ENCODE assay signal across 12 cellular contexts in the genomic region with DNA sequence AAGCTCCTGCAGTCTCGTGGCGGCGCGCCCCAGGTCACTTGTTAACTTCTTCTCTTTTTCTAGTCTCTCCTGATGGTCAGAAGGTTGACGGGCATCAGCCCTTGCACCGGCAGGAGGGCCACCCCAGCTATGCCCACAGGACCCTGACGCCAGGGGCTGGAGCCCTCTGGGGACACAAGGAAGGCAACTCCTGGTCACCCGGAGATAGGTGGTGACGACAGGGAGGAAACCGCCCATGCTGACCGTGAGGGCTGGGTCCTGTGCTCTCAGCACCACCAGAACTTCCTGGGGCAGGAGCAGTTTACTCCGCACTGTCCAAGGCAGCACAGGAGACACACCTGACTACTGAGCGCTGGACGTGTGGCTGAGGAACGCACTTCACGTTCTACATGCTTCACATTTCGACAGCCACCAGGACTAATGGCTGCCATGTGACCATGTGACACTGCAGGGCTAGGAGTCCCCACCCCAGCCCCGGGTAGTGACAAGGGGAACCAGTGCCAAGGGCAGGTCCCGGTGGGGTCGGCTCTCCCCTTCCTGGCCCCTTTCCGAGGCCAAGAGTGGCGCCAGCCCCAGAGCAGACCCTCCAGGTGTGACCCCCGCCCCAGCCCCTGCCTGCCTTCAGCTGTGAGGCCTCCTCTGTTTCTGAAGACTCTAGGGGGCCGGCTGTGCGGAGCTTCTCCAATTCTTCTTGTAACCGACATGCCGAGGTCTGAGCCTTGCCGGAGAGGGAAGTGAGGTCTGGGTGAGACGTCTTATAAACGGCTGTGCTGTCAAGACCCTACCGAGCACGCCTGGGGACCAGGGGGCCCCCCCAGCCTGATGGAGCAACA. TPM values are rescaled to one million over a fixed set of nuclear protein-coding genes. Genes with fewer than 3 reads are reported as not detected.
DNase-seq lines count a peak whose midpoint lies in the region; ATAC-seq, FAIRE-seq and TF ChIP-seq lines count a peak whose summit lies in the region.
"Had no signal": no experiment of that assay in that cellular context is flagged by ENCODE, and none has a peak within 500 bp of the region (broad histone marks: within the 10 kb centered on the region; RNA-seq: fewer than 3 reads in every experiment).

No MANE protein-coding gene starts in this region.

- no peaks in the 10 kb centered on the region for H3K79me2 ChIP-seq in GM12878 (ENCODE audit: control insufficient read depth, insufficient read depth, low read length)

- no TSS peak for BruUV-seq in GM12878 (replicated peaks; lab: Mats Ljungman, UMichigan)

- peaks cover 14% of the 10 kb centered on the region for H3K36me3 Mint-ChIP-seq in activated CD4-positive, alpha-beta T cell treated with anti-CD3 and anti-CD28 coated beads, Interleukin-2, amount 10 ng/mL, durations not matched to agents 24 days and 14 days (ENCODE audit: low read depth)

- no peak overlapping the region for H3K27ac Mint-ChIP-seq in activated CD4-positive, alpha-beta T cell treated with anti-CD3 and anti-CD28 coated beads, Interleukin-2, amount 10 ng/mL, durations not matched to agents 24 days and 14 days
- H3K27ac Mint-ChIP-seq: activated naive CD4-positive, alpha-beta T cell treated with anti-CD3 and anti-CD28 coated beads for 36 hours; GM23338; T-helper 1 cell treated with Interleukin-12 subunit alpha and Interleukin-12 subunit beta and Interleukin-4 antibody, amounts not matched to agents 30 μg/mL and 1 μg/mL, for 36 hours had no signal

- in situ Hi-C loops in GM12878 (cut with MboI) = loop anchor here (5.0 kb wide), 1 partner anchor 78 kb away; no protein-coding TSS in a partner anchor

- H3K27me3 ChIP-seq in GM12878 (replicated peaks in 1 of 2; ENCODE audit: control insufficient read depth in 2 of 2, insufficient read depth in 2 of 2, low read length in 1 of 2) (no peaks in the 10 kb centered on the region), lower lobe of right lung (ENCODE audit: low read depth) (no peaks in the 10 kb centered on the region), tibial artery (no peaks in the 10 kb centered on the region)

- H3K4me3 Mint-ChIP-seq in activated CD4-positive, alpha-beta T cell treated with anti-CD3 and anti-CD28 coated beads, Interleukin-2, amount 10 ng/mL, durations not matched to agents 24 days and 14 days = no peak overlapping the region
- H3K4me3 Mint-ChIP-seq: activated naive CD4-positive, alpha-beta T cell treated with anti-CD3 and anti-CD28 coated beads for 36 hours; GM23338; T-helper 1 cell treated with Interleukin-12 subunit alpha and Interleukin-12 subunit beta and Interleukin-4 antibody, amounts not matched to agents 30 μg/mL and 1 μg/mL, for 36 hours had no signal

- H3K4me3 ChIP-seq in GM12878 = no peak overlapping the region
- no peak overlapping the region for H3K4me3 ChIP-seq in lower lobe of right lung
- H3K4me3 ChIP-seq in tibial artery = peak overlapping the region; percentile 32 to 37
- H3K4me3 ChIP-seq: GM23338 had no signal

- peaks cover 13% of the 10 kb centered on the region for H3K4me1 Mint-ChIP-seq in activated CD4-positive, alpha-beta T cell treated with anti-CD3 and anti-CD28 coated beads, Interleukin-2, amount 10 ng/mL, durations not matched to agents 24 days and 14 days

- TF ChIP-seq RAD21 in GM12878 (IDR thresholded peaks at IDR 0.05; ENCODE audit: insufficient read depth, low read depth, low read length) = no peak

- intact Hi-C loops in activated CD4-positive, alpha-beta T cell treated with anti-CD3 and anti-CD28 coated beads, Interleukin-2, amount 10 ng/mL, durations not matched to agents 24 days and 14 days (cut with micrococcal nuclease) = loop anchor here (5.0 kb wide), 1 partner anchor 43 kb away; a partner anchor contains a TSS
- intact Hi-C loops in GM12878 (cut with micrococcal nuclease; ENCODE audit: unreplicated experiment) = no loop called here
- intact Hi-C loops in lower lobe of right lung (cut with DNase I) = no loop called here
- intact Hi-C loops in tibial artery (cut with DNase I; ENCODE audit: low total_unique reads) = loop anchor here (5.0 kb wide), 1 partner anchor 38 kb away; no protein-coding TSS in a partner anchor

- CTCF ChIA-PET in GM12878 (lab: Yijun Ruan, JAX) = interaction anchor here (0.6 to 1.1 kb wide), 2 partner anchors 381 to 1618 kb away, joined by 3 read pairs; no protein-coding TSS in a partner anchor

- no peak for ATAC-seq in GM12878
- ATAC-seq in lower lobe of right lung = no peak
- ATAC-seq in GM18858 (IDR thresholded peaks at IDR 0.05; ENCODE audit: unreplicated experiment) = no peak
- ATAC-seq: GM23338 had no signal

- POLR2A ChIA-PET in GM12878 (lab: Charles Lee) = interaction anchor here (1.3 kb wide), 1 partner anchor 10 kb away, joined by 4 read pairs; no protein-coding TSS in a partner anchor

- 75% methylated on average over 28 of the region's 32 CpGs for WGBS in GM12878 (ENCODE audit: insufficient coverage, insufficient replicate concordance, low lambda C conversion rate, missing lambda C conversion rate)

- H2AFZ ChIP-seq in GM12878 (ENCODE audit: control insufficient read depth, low read depth, low read length) = no peak overlapping the region
- H2AFZ ChIP-seq: GM23338 had no signal

- no peaks in the 10 kb centered on the region for H4K20me1 ChIP-seq in GM12878 (ENCODE audit: control insufficient read depth, insufficient read depth)

- no peak for TF ChIP-seq EP300 in GM12878 (IDR thresholded peaks at IDR 0.05; ENCODE audit: borderline replicate concordance in 1 of 2, control insufficient read depth in 1 of 2, low read depth in 2 of 2, low read length in 2 of 2)

- TF ChIP-seq CTCF in GM12878 (IDR thresholded peaks at IDR 0.05 in 2 of 3, conservative IDR thresholded peaks at IDR 0.05 in 1 of 3; ENCODE audit: control insufficient read depth in 2 of 3, extremely low read depth in 1 of 3, insufficient read depth in 1 of 3, low read depth in 3 of 3, low read length in 3 of 3) = no peak
- no peak for TF ChIP-seq CTCF in lower lobe of right lung (IDR thresholded peaks at IDR 0.05)
- TF ChIP-seq CTCF in tibial artery (IDR thresholded peaks at IDR 0.05) = no peak

- no peaks in the 10 kb centered on the region for H3K9me3 Mint-ChIP-seq in activated CD4-positive, alpha-beta T cell treated with anti-CD3 and anti-CD28 coated beads, Interleukin-2, amount 10 ng/mL, durations not matched to agents 24 days and 14 days
- H3K9me3 Mint-ChIP-seq: activated naive CD4-positive, alpha-beta T cell treated with anti-CD3 and anti-CD28 coated beads for 36 hours; GM23338; T-helper 1 cell treated with Interleukin-12 subunit alpha and Interleukin-12 subunit beta and Interleukin-4 antibody, amounts not matched to agents 30 μg/mL and 1 μg/mL, for 36 hours had no signal

- H3K36me3 ChIP-seq in GM12878 (ENCODE audit: control insufficient read depth in 2 of 2, insufficient read depth in 2 of 2, low read length in 1 of 2) = peaks cover 10% of the 10 kb centered on the region in 2 experiments; a peak in 3 of 4 replicates
- peaks cover 79% of the 10 kb centered on the region for H3K36me3 ChIP-seq in lower lobe of right lung
- peaks cover 20 to 54% (median 43%) of the 10 kb centered on the region in 3 donors for H3K36me3 ChIP-seq in tibial artery

- peak; percentile 5 for DNase-seq in activated CD4-positive, alpha-beta T cell treated with anti-CD3 and anti-CD28 coated beads for 1 hour
- DNase-seq in activated CD4-positive, alpha-beta T cell treated with anti-CD3 and anti-CD28 coated beads, Interleukin-2, amount 10 ng/mL, durations not matched to agents 24 days and 14 days = no peak
- no peak for DNase-seq in GM12878 (ENCODE audit: low read depth, low spot score)
- DNase-seq in lower lobe of right lung = peak; percentile 61
- peak; percentile 37 to 80 for DNase-seq in tibial artery
- no peak for DNase-seq in stimulated activated CD4-positive, alpha-beta T cell treated with anti-CD3 and anti-CD28 coated beads, Interleukin-12 subunit alpha, Interleukin-12 subunit beta, amount 100 ng/mL, for 4 hours
- no peak for DNase-seq in NCI-H1417 treated with DMSO at 0.1 percent for 48 hours (lab: John Stamatoyannopoulos, UW)
- DNase-seq: activated naive CD4-positive, alpha-beta T cell treated with anti-CD3 and anti-CD28 coated beads for 36 hours; midbrain had no signal

- TF ChIP-seq POLR2A in GM12878 (IDR thresholded peaks at IDR 0.05; ENCODE audit: low read depth, low read length) = peak; percentile 26; the same call in 1 of the 2 replicates

- H3K27ac ChIP-seq in GM12878 (ENCODE audit: control insufficient read depth, insufficient read depth) (no peak overlapping the region), lower lobe of right lung (peak overlapping the region; percentile 71), tibial artery (peak overlapping the region; percentile 80 to 95)

- no peak overlapping the region for H3K9ac ChIP-seq in GM12878 (ENCODE audit: control insufficient read depth, insufficient read depth, low read length)

- H3K27me3 Mint-ChIP-seq in activated CD4-positive, alpha-beta T cell treated with anti-CD3 and anti-CD28 coated beads, Interleukin-2, amount 10 ng/mL, durations not matched to agents 24 days and 14 days = no peaks in the 10 kb centered on the region

- no peak for FAIRE-seq in GM12878 (lab: Jason Lieb, UNC)

- H3K4me1 ChIP-seq in GM12878 (ENCODE audit: control insufficient read depth, insufficient read depth, low read length) (no peaks in the 10 kb centered on the region), lower lobe of right lung (peaks cover 51% of the 10 kb centered on the region), tibial artery (peaks cover 13 to 79% (median 69%) of the 10 kb centered on the region in 4 donors)

- H3K4me2 ChIP-seq in GM12878 (ENCODE audit: control insufficient read depth, insufficient read depth) = no peak overlapping the region
- H3K4me2 ChIP-seq: GM23338 had no signal

- SMC1A ChIA-PET in GM12878 (lab: Charles Lee; ENCODE audit: uncharacterized antibody, unreplicated experiment) = no interaction called here

- H3K9me3 ChIP-seq in GM12878 (replicated peaks; ENCODE audit: control insufficient read depth, insufficient read depth, low read length) = no peaks in the 10 kb centered on the region
- H3K9me3 ChIP-seq in lower lobe of right lung = no peaks in the 10 kb centered on the region
- H3K9me3 ChIP-seq in tibial artery = no peaks in the 10 kb centered on the region

- RAD21 ChIA-PET in GM12878 (lab: Charles Lee; ENCODE audit: unreplicated experiment) = no interaction called here

RNA-seq across cellular contexts. Expression of a gene that starts 45.2 kb away (rescaled TPM):
- total RNA-seq in activated CD4-positive, alpha-beta T cell treated with anti-CD3 and anti-CD28 coated beads, Interleukin-2, amount 10 ng/mL, durations not matched to agents 24 days and 14 days = 58.6 and 65.6 TPM in 2 replicates
- 5.4 and 6.0 TPM in 2 replicates for total RNA-seq in GM12878 (2013; cell fraction: nucleolus; rRNA removed)
- total RNA-seq in GM12878 (2014; rRNA removed) (33.7 and 34.3 TPM in 2 replicates), GM12878 (2014; rRNA removed; fragmentation: Illumina TruSeq; extraction: Trizol) (39.0 and 39.4 TPM in 2 replicates), GM12878 (2021) (40.2 and 42.1 TPM in 2 replicates), lower lobe of right lung (347 TPM)
- 28.9 TPM for polyA plus RNA-seq in GM12878 (2011; ENCODE audit: low read depth)
- polyA plus RNA-seq in GM12878 (2011; rRNA removed) (26.7 and 32.1 TPM in 2 replicates), GM12878 (2014; fragmentation: Illumina TruSeq; extraction: Trizol) (62.7 and 65.1 TPM in 2 replicates), GM12878 (2014; fragmentation: Nextera tagmentation; extraction: Ambion mirVana) (10 to 100 TPM; 34.8 to 46.6 TPM), GM12878 (2014; rRNA removed) (33.1 and 36.0 TPM in 2 replicates), GM12878 (2016; fragmentation: Nextera tagmentation; extraction: Ambion mirVana) (100 to 1,000 TPM; 128 to 137 TPM)
- polyA plus RNA-seq in GM12878 (2011; cell fraction: cytosol; rRNA removed) = 10.6 and 10.8 TPM in 2 replicates
- polyA plus RNA-seq in GM12878 (2011; cell fraction: nucleus; rRNA removed) = 12.5 and 15.6 TPM in 2 replicates
- 54.0 and 59.1 TPM in 2 replicates for polyA plus RNA-seq in GM12878 (2012)
- 2.4 and 6.1 TPM in 2 replicates for polyA minus RNA-seq in GM12878 (2011; rRNA and poly(A)+ RNA removed)
- 5.3 and 7.2 TPM in 2 replicates for polyA minus RNA-seq in GM12878 (2011; cell fraction: cytosol; rRNA and poly(A)+ RNA removed)
- polyA minus RNA-seq in GM12878 (2011; cell fraction: nucleus; rRNA and poly(A)+ RNA removed) = 1.2 and 2.2 TPM in 2 replicates

Comparison
In these comparisons a context has a peak if more than half of its experiments do, and no peak if none do; other contexts are left out.
1. DNase-seq: peak in activated CD4-positive, alpha-beta T cell treated with anti-CD3 and anti-CD28 coated beads for 1 hour (single experiment), lower lobe of right lung (single experiment) and tibial artery (2 of 2); none in activated CD4-positive, alpha-beta T cell treated with anti-CD3 and anti-CD28 coated beads, Interleukin-2, amount 10 ng/mL, durations not matched to agents 24 days and 14 days (single experiment), GM12878 (single experiment), stimulated activated CD4-positive, alpha-beta T cell treated with anti-CD3 and anti-CD28 coated beads, Interleukin-12 subunit alpha, Interleukin-12 subunit beta, amount 100 ng/mL, for 4 hours (single experiment) and NCI-H1417 treated with DMSO at 0.1 percent for 48 hours (single experiment).
2. H3K4me3 ChIP-seq: peak in tibial artery (2 of 2); none in GM12878 (single experiment) and lower lobe of right lung (single experiment).
3. intact Hi-C loops: an anchor here in activated CD4-positive, alpha-beta T cell treated with anti-CD3 and anti-CD28 coated beads, Interleukin-2, amount 10 ng/mL, durations not matched to agents 24 days and 14 days (5.0 kb wide) and tibial artery (5.0 kb wide); none called in GM12878 and lower lobe of right lung.